Comparison of ENCODE assay signal across 8 cellular contexts in genomic region chr13:52193572-52194183, GRCh38. TPM values are rescaled to one million over a fixed set of nuclear protein-coding genes. Genes with fewer than 3 reads are reported as not detected.
A peak's percentile ranks its signal among the peaks of the same experiment; 100 is the strongest.
DNase-seq lines count a peak whose midpoint lies in the region; ATAC-seq and TF ChIP-seq lines count a peak whose summit lies in the region.
"Not testable (repeated sequence)": the region's sequence is repeated elsewhere in the genome, so short reads cannot be mapped to it uniquely, and the experiment has no call there.

No MANE protein-coding gene starts in this region.

- H3F3A ChIP-seq in Loucy (ENCODE audit: low read depth) = not testable (repeated sequence)

- ATAC-seq in CD4-positive, alpha-beta T cell (ENCODE audit: poor library complexity) = peak; percentile 38
- peak; percentile 3 for ATAC-seq in GM21737 (IDR thresholded peaks at IDR 0.05; ENCODE audit: unreplicated experiment)

- peak overlapping the region; percentile 83 for H3K4me2 ChIP-seq in Loucy (ENCODE audit: low read depth, low read length, poor library complexity, severe bottlenecking)

- not testable (repeated sequence) for H3K9me3 ChIP-seq in CD4-positive, alpha-beta T cell (ENCODE audit: control insufficient read depth, low read length); Loucy (ENCODE audit: insufficient read depth, low read depth, low read length); mucosa of rectum (ENCODE audit: control insufficient read depth in 2 of 2, low read length in 2 of 2)

- CTCF ChIA-PET in CD4-positive, alpha-beta T cell (lab: Charles Lee) = interaction anchor here (1.4 kb wide), 1 partner anchor 257 kb away, joined by 6 read pairs; no protein-coding TSS in a partner anchor
- CTCF ChIA-PET in MCF 10A (lab: Yijun Ruan, JAX) = interaction anchor here (0.6 to 1.2 kb wide), 5 partner anchors 9 to 637 kb away, joined by 3 to 5 read pairs (median 3); no protein-coding TSS in a partner anchor

- H4K20me1 ChIP-seq in Loucy (ENCODE audit: insufficient read depth, low read length, poor library complexity, severe bottlenecking) = peaks cover 22% of the 10 kb centered on the region

- H3K27ac Mint-ChIP-seq in CD4-positive, alpha-beta T cell = peak overlapping the region; percentile 95
- peak overlapping the region; percentile 97 for H3K27ac Mint-ChIP-seq in T-helper 1 cell treated with Interleukin-12 subunit alpha and Interleukin-12 subunit beta and Interleukin-4 antibody, amounts not matched to agents 30 μg/mL and 1 μg/mL, for 36 hours
- H3K27ac Mint-ChIP-seq in MCF 10A (ENCODE audit: low read depth, unreplicated experiment) = peak overlapping the region; percentile 91
- H3K27ac Mint-ChIP-seq in stimulated activated naive CD8-positive, alpha-beta T cell treated with anti-CD3 and anti-CD28 coated beads, Interleukin-15, Interleukin-2, amounts not matched to agents 100 ng/mL and 50 ng/mL, for 24 hours = peak overlapping the region; percentile 96

- peak overlapping the region; percentile 48 for H3K27ac ChIP-seq in CD4-positive, alpha-beta T cell (ENCODE audit: low read depth, low read length)
- H3K27ac ChIP-seq in mucosa of rectum (ENCODE audit: low read depth in 2 of 2, low read length in 2 of 2) = peak overlapping the region; percentile 93

- intact Hi-C loops in CD4-positive, alpha-beta T cell (cut with DNase I, micrococcal nuclease) = loop anchor here (1.0 to 10.0 kb wide), 10 partner anchors 29 to 609 kb away; partner anchors contain the start of genes ATP7B (in 1 of the 2), CKAP2 (in 1 of the 2), DHRS12 (in 1 of the 2) and NEK5 (in 1 of the 2)
- intact Hi-C loops in MCF 10A (cut with micrococcal nuclease) = loop anchor here (1.0 to 10.0 kb wide), 4 partner anchors 36 to 297 kb away; partner anchors contain the start of genes NEK3, NEK5 and VPS36

- BruUV-seq in MCF 10A (replicated peaks; lab: Mats Ljungman, UMichigan) = TSS peak; percentile 66

- not testable (repeated sequence) for H3K9me3 Mint-ChIP-seq in CD4-positive, alpha-beta T cell; T-helper 1 cell treated with Interleukin-12 subunit alpha and Interleukin-12 subunit beta and Interleukin-4 antibody, amounts not matched to agents 30 μg/mL and 1 μg/mL, for 36 hours; MCF 10A (ENCODE audit: unreplicated experiment); stimulated activated naive CD8-positive, alpha-beta T cell treated with anti-CD3 and anti-CD28 coated beads, Interleukin-15, Interleukin-2, amounts not matched to agents 100 ng/mL and 50 ng/mL, for 24 hours

- peak overlapping the region; percentile 97 for H3K4me3 Mint-ChIP-seq in CD4-positive, alpha-beta T cell
- peak overlapping the region; percentile 98 for H3K4me3 Mint-ChIP-seq in T-helper 1 cell treated with Interleukin-12 subunit alpha and Interleukin-12 subunit beta and Interleukin-4 antibody, amounts not matched to agents 30 μg/mL and 1 μg/mL, for 36 hours
- peak overlapping the region; percentile 96 for H3K4me3 Mint-ChIP-seq in MCF 10A (ENCODE audit: unreplicated experiment)
- peak overlapping the region; percentile 97 for H3K4me3 Mint-ChIP-seq in stimulated activated naive CD8-positive, alpha-beta T cell treated with anti-CD3 and anti-CD28 coated beads, Interleukin-15, Interleukin-2, amounts not matched to agents 100 ng/mL and 50 ng/mL, for 24 hours

- not testable (repeated sequence) for H3K27me3 Mint-ChIP-seq in CD4-positive, alpha-beta T cell; T-helper 1 cell treated with Interleukin-12 subunit alpha and Interleukin-12 subunit beta and Interleukin-4 antibody, amounts not matched to agents 30 μg/mL and 1 μg/mL, for 36 hours (ENCODE audit: low read depth); MCF 10A (ENCODE audit: insufficient read depth, unreplicated experiment); stimulated activated naive CD8-positive, alpha-beta T cell treated with anti-CD3 and anti-CD28 coated beads, Interleukin-15, Interleukin-2, amounts not matched to agents 100 ng/mL and 50 ng/mL, for 24 hours

- H3K79me2 ChIP-seq in Loucy (ENCODE audit: insufficient read depth, low read length) = peaks cover 55% of the 10 kb centered on the region

- not testable (repeated sequence) for DNase-seq in CD4-positive, alpha-beta T cell; MCF 10A (ENCODE audit: unreplicated experiment)
- DNase-seq in foreskin melanocyte = peak; percentile 58

- H3K9ac ChIP-seq in Loucy (ENCODE audit: low read depth, low read length, poor library complexity, severe bottlenecking) (peak overlapping the region; percentile 97), mucosa of rectum (ENCODE audit: low read depth in 1 of 2, low read length in 2 of 2) (peak overlapping the region; percentile 82 to 90)

- peaks cover 31% of the 10 kb centered on the region for H3K36me3 Mint-ChIP-seq in CD4-positive, alpha-beta T cell (ENCODE audit: low read depth)
- H3K36me3 Mint-ChIP-seq in T-helper 1 cell treated with Interleukin-12 subunit alpha and Interleukin-12 subunit beta and Interleukin-4 antibody, amounts not matched to agents 30 μg/mL and 1 μg/mL, for 36 hours (ENCODE audit: low read depth); MCF 10A (ENCODE audit: insufficient read depth, unreplicated experiment); stimulated activated naive CD8-positive, alpha-beta T cell treated with anti-CD3 and anti-CD28 coated beads, Interleukin-15, Interleukin-2, amounts not matched to agents 100 ng/mL and 50 ng/mL, for 24 hours (ENCODE audit: low read depth): not testable (repeated sequence)

- not testable (repeated sequence) for TF ChIP-seq CTCF in CD4-positive, alpha-beta T cell (IDR thresholded peaks at IDR 0.05); Loucy (conservative IDR thresholded peaks at IDR 0.05; ENCODE audit: low read length); MCF 10A (IDR thresholded peaks at IDR 0.05; ENCODE audit: unreplicated experiment)

- H3K4me1 Mint-ChIP-seq in CD4-positive, alpha-beta T cell (ENCODE audit: low read depth) = peaks cover 36% of the 10 kb centered on the region
- peaks cover 16% of the 10 kb centered on the region for H3K4me1 Mint-ChIP-seq in T-helper 1 cell treated with Interleukin-12 subunit alpha and Interleukin-12 subunit beta and Interleukin-4 antibody, amounts not matched to agents 30 μg/mL and 1 μg/mL, for 36 hours (ENCODE audit: low read depth)
- not testable (repeated sequence) for H3K4me1 Mint-ChIP-seq in MCF 10A (ENCODE audit: insufficient read depth, unreplicated experiment)
- peaks cover 48% of the 10 kb centered on the region for H3K4me1 Mint-ChIP-seq in stimulated activated naive CD8-positive, alpha-beta T cell treated with anti-CD3 and anti-CD28 coated beads, Interleukin-15, Interleukin-2, amounts not matched to agents 100 ng/mL and 50 ng/mL, for 24 hours (ENCODE audit: low read depth)

- peaks cover 39% of the 10 kb centered on the region for H3K4me1 ChIP-seq in Loucy (ENCODE audit: insufficient read depth, low read length, poor library complexity, severe bottlenecking)
- not testable (repeated sequence) for H3K4me1 ChIP-seq in mucosa of rectum (ENCODE audit: control insufficient read depth in 2 of 2, insufficient read depth in 2 of 2, low read length in 2 of 2)

- POLR2A ChIA-PET in CD4-positive, alpha-beta T cell (lab: Charles Lee) = interaction anchor here (1.5 to 2.8 kb wide), 6 partner anchors 181 to 743 kb away, joined by 4 to 19 read pairs (median 6); partner anchors contain the start of genes ALG11, ATP7B, INTS6 and SUGT1
- POLR2A ChIA-PET in MCF 10A (lab: Yijun Ruan, JAX) = interaction anchor here (0.8 to 2.1 kb wide), 12 partner anchors 10 to 478 kb away, joined by 3 to 15 read pairs (median 4); partner anchors contain the start of genes ALG11, NEK3, NEK5 and VPS36

- H3K4me3 ChIP-seq in Loucy (ENCODE audit: low read length, poor library complexity, severe bottlenecking) (peak overlapping the region; percentile 99), mucosa of rectum (ENCODE audit: low read length in 2 of 2) (peak overlapping the region; percentile 93 to 99)

- H3K36me3 ChIP-seq in Loucy (ENCODE audit: insufficient read depth, low read length); mucosa of rectum (ENCODE audit: control insufficient read depth in 2 of 2, insufficient read depth in 2 of 2, low read length in 2 of 2): not testable (repeated sequence)

- peak overlapping the region; percentile 99 for H2AFZ ChIP-seq in Loucy (ENCODE audit: low read length)

- H3K9me2 ChIP-seq in Loucy (replicated peaks; ENCODE audit: low read depth, low read length) = not testable (repeated sequence)

- H3K27me3 ChIP-seq in CD4-positive, alpha-beta T cell (ENCODE audit: control insufficient read depth, insufficient read depth, low read length); Loucy (ENCODE audit: insufficient read depth, low read length, poor library complexity, severe bottlenecking); mucosa of rectum (ENCODE audit: control insufficient read depth in 2 of 2, insufficient read depth in 2 of 2, low read length in 2 of 2): not testable (repeated sequence)

RNA-seq across cellular contexts. Expression of gene NEK3, which starts 34.3 kb away (rescaled TPM):
- 1 to 10 TPM; 7.0 TPM for total RNA-seq in CD4-positive, alpha-beta T cell
- total RNA-seq in MCF 10A (2022) = 18.1 and 23.7 TPM in 2 replicates
